1 cellular context compared by ENCODE assay signal in the genomic region with DNA sequence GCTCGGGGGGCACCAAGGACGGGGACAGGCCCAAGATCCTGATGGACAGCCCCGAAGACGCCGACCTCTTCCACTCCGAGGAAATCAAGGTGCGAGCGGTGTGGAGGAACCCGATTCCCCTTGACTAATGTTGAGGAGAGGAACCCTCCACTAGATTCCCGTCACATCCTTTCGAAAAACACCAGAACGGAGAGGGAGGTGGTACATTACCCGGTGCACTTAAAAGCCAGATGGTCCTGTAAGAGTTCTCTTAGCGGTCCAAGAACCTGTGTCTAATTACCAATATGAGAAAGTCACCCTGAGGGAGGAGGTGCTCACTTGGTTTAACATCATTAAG.
TF ChIP-seq lines count a peak whose summit lies in the region.

No MANE protein-coding gene starts in this region.

TF ChIP-seq in H1, 55 proteins besides CTCF, POLR2A, EP300 and RAD21 (continued from another document):
- TF ChIP-seq FOSL1 (IDR thresholded peaks at IDR 0.05; ENCODE audit: insufficient read depth, low read depth, low read length): no peak
- no peak for TF ChIP-seq KDM5A (IDR thresholded peaks at IDR 0.05; ENCODE audit: low read length)
- TF ChIP-seq, protein P1, sequence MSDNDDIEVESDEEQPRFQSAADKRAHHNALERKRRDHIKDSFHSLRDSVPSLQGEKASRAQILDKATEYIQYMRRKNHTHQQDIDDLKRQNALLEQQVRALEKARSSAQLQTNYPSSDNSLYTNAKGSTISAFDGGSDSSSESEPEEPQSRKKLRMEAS (IDR thresholded peaks at IDR 0.05): no peak
